ENCODE assay signal across 8 cellular contexts in the genomic region with DNA sequence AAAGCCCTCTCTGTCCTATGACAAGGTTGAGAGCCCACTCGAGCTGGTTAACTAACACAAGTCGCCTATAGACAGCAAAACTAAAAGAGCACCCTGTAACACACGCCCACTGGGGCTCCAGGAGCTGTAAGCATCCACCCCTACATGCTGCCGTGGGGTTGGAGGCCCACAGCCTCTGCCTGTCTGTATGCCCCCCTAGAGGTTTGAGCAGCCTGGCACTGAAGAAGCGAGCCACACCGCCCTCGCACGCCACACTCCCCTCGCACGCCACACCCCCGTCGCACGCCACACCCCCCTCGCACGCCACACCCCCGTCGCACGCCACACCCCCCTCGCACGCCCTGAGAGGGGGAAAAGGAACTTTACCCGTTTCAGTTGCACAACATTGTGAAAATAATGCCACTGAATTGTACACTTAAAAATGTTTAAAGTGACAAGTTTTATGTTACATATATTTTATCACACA. TPM values are rescaled to one million over a fixed set of nuclear protein-coding genes. Genes with fewer than 3 reads are reported as not detected.
DNase-seq lines count a peak whose midpoint lies in the region; ATAC-seq and TF ChIP-seq lines count a peak whose summit lies in the region.

No MANE protein-coding gene starts in this region.

- peaks cover 13% of the 10 kb centered on the region for H3K4me1 ChIP-seq in body of pancreas

- no peaks in the 10 kb centered on the region for H3K27me3 ChIP-seq in body of pancreas

- ATAC-seq in GM19438 (IDR thresholded peaks at IDR 0.05; ENCODE audit: low read depth, unreplicated experiment): peak; percentile 58
- peak; percentile 97 for ATAC-seq in body of pancreas
- no peak for ATAC-seq in GM19328 (IDR thresholded peaks at IDR 0.05; ENCODE audit: unreplicated experiment)

- H3K9me3 ChIP-seq in body of pancreas: no peaks in the 10 kb centered on the region

- TF ChIP-seq CTCF in AG09309 (IDR thresholded peaks at IDR 0.05; ENCODE audit: control insufficient read depth, insufficient read depth, low read depth, low read length, missing control alignments) (peak; percentile 6), NB4 (IDR thresholded peaks at IDR 0.05; ENCODE audit: low read depth, low read length) (no peak), body of pancreas (IDR thresholded peaks at IDR 0.05) (peak in 1 of 7 experiments; percentile 8)

- 0 to 1% methylated on average over 3 to 21 of the region's 21 CpGs for WGBS in body of pancreas, 2 donors

- peak overlapping the region; percentile 29 for H3K4me3 ChIP-seq in AG09309 (ENCODE audit: control insufficient read depth, low read depth, low read length)
- peak overlapping the region; percentile 38 for H3K4me3 ChIP-seq in NB4 (ENCODE audit: low read depth, low read length)
- no peak overlapping the region for H3K4me3 ChIP-seq in body of pancreas

- intact Hi-C loops in body of pancreas (cut with DNase I): no loop called here

- no peak overlapping the region for H3K27ac ChIP-seq in body of pancreas

- TF ChIP-seq POLR2A in NB4 (IDR thresholded peaks at IDR 0.05; ENCODE audit: extremely low read depth, insufficient read length) (no peak), body of pancreas (IDR thresholded peaks at IDR 0.05) (no peak)

- no peaks in the 10 kb centered on the region for H3K36me3 ChIP-seq in body of pancreas (replicated peaks in 1 of 2; ENCODE audit: insufficient read depth in 1 of 2, low read depth in 2 of 2)

- DNase-seq in AG09309 (ENCODE audit: low read depth) (no peak), NB4 (ENCODE audit: low read depth) (peak; percentile 87), UCSD-AML1 (lab: John Stamatoyannopoulos, UW; ENCODE audit: unreplicated experiment) (peak; percentile 69), body of pancreas (peak; percentile 66 to 71 (median 68)), iPS-NIHi7 (ENCODE audit: extremely low spot score) (peak; percentile 77)
- peak; percentile 79 for DNase-seq in stimulated activated CD4-positive, alpha-beta T cell treated with anti-CD3 and anti-CD28 coated beads, Interleukin-15, amount 100 ng/mL, for 24 hours

RNA-seq across cellular contexts. Expression of gene HMGCL, which starts 13.2 kb away (rescaled TPM):
- total RNA-seq in body of pancreas: 10 to 100 TPM; 18.9 to 21.1 TPM

RNA-seq across cellular contexts. Expression of gene FUCA1, which starts 29.7 kb away (rescaled TPM):
- total RNA-seq in body of pancreas: 10 to 100 TPM; 21.3 to 27.0 TPM

RNA-seq across cellular contexts. Expression of gene GALE, which starts 37.9 kb away (rescaled TPM):
- total RNA-seq in body of pancreas: 10 to 100 TPM; 29.3 to 32.7 TPM

RNA-seq across cellular contexts. Expression of gene LYPLA2, which starts 47.5 kb away (rescaled TPM):
- 10 to 100 TPM; 20.4 to 28.5 TPM for total RNA-seq in body of pancreas

Comparison
In these comparisons a context has a peak if more than half of its experiments do, and no peak if none do; other contexts are left out.
1. H3K4me3 ChIP-seq: peak in AG09309 (single experiment) and NB4 (single experiment); none in body of pancreas (0 of 2).